ENCODE assay signal across 3 cellular contexts in the genomic region with DNA sequence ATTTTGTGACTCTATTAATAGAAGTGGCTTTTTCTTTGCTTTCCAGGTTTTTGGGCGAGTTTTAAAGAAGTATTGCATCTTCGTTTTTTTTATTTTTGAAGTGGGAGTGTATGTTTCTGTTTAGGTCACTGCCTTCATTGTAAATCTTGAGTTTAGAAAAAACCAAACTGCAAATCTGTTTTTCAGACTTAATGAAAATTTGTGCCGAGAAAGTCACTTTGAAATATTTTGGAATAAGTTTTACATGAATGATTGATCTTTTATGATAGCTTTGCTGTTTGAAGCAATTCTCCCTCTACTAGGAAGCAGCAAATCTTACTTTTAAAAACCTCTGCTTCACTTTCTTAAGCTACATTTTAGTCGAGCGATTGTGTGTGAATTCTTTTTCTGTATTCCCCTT.
TF ChIP-seq lines count a peak whose summit lies in the region.

No MANE protein-coding gene starts in this region.

TF ChIP-seq in A549, 52 proteins besides CTCF, POLR2A, EP300 and RAD21:
- TF ChIP-seq FOSB (CRISPR knock-in tag; IDR thresholded peaks at IDR 0.05): no peak
- no peak for TF ChIP-seq NR3C1 (IDR thresholded peaks at IDR 0.05)
- TF ChIP-seq EHMT2 (IDR thresholded peaks at IDR 0.05; ENCODE audit: low read depth): no peak
- no peak for TF ChIP-seq REST (IDR thresholded peaks at IDR 0.05)
- no peak for TF ChIP-seq HOXB13 (CRISPR knock-in tag; IDR thresholded peaks at IDR 0.05; ENCODE audit: low read depth)
- no peak for TF ChIP-seq CEBPB (IDR thresholded peaks at IDR 0.05)
- TF ChIP-seq SREBF2 (IDR thresholded peaks at IDR 0.05): no peak
- TF ChIP-seq JUNB (IDR thresholded peaks at IDR 0.05): no peak
- TF ChIP-seq PBX3 (IDR thresholded peaks at IDR 0.05): no peak
- TF ChIP-seq RFX5 (IDR thresholded peaks at IDR 0.05): no peak
- no peak for TF ChIP-seq MYC (IDR thresholded peaks at IDR 0.05; ENCODE audit: borderline replicate concordance, low read length)
- no peak for TF ChIP-seq E2F6 (IDR thresholded peaks at IDR 0.05; ENCODE audit: borderline replicate concordance, low read depth)
- no peak for TF ChIP-seq NPAS2 (CRISPR knock-in tag; IDR thresholded peaks at IDR 0.05; ENCODE audit: borderline replicate concordance)
- no peak for TF ChIP-seq MAFK (IDR thresholded peaks at IDR 0.05; ENCODE audit: partially characterized antibody)
- TF ChIP-seq, protein P1, sequence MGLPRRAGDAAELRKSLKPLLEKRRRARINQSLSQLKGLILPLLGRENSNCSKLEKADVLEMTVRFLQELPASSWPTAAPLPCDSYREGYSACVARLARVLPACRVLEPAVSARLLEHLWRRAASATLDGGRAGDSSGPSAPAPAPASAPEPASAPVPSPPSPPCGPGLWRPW (IDR thresholded peaks at IDR 0.05): no peak

TF ChIP-seq in HCT116, 20 proteins besides CTCF, POLR2A, EP300 and RAD21:
- TF ChIP-seq ZNF274 (IDR thresholded peaks at IDR 0.05; ENCODE audit: low read depth, low read length): no peak
- TF ChIP-seq EZH2 (IDR thresholded peaks at IDR 0.05): no peak
- TF ChIP-seq SP1 (IDR thresholded peaks at IDR 0.05; ENCODE audit: low read depth): no peak
- TF ChIP-seq CEBPB (IDR thresholded peaks at IDR 0.05; ENCODE audit: low read depth): no peak
- TF ChIP-seq CBX3 (IDR thresholded peaks at IDR 0.05; ENCODE audit: low read depth): no peak
- no peak for TF ChIP-seq YY1 (IDR thresholded peaks at IDR 0.05; ENCODE audit: extremely low read depth, insufficient replicate concordance, low read depth, low read length)
- TF ChIP-seq, protein P2, sequence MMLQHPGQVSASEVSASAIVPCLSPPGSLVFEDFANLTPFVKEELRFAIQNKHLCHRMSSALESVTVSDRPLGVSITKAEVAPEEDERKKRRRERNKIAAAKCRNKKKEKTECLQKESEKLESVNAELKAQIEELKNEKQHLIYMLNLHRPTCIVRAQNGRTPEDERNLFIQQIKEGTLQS (IDR thresholded peaks at IDR 0.05): no peak
- TF ChIP-seq ELF1 (IDR thresholded peaks at IDR 0.05; ENCODE audit: borderline replicate concordance, low read depth): no peak
- no peak for TF ChIP-seq EZH2phosphoT487 (IDR thresholded peaks at IDR 0.05; ENCODE audit: borderline replicate concordance)
- no peak for TF ChIP-seq POLR2AphosphoS5 (IDR thresholded peaks at IDR 0.05; ENCODE audit: low read depth, low read length)
- TF ChIP-seq ZBTB33 (IDR thresholded peaks at IDR 0.05; ENCODE audit: extremely low read depth, insufficient replicate concordance, low read length): no peak
- TF ChIP-seq FOSL1 (IDR thresholded peaks at IDR 0.05; ENCODE audit: low read depth): no peak
- no peak for TF ChIP-seq ZFX (IDR thresholded peaks at IDR 0.05)
- TF ChIP-seq REST (IDR thresholded peaks at IDR 0.05; ENCODE audit: low read depth): no peak
- TF ChIP-seq EGR1 (IDR thresholded peaks at IDR 0.05; ENCODE audit: low read depth): no peak
- no peak for TF ChIP-seq JUND (IDR thresholded peaks at IDR 0.05)
- TF ChIP-seq, protein P3, sequence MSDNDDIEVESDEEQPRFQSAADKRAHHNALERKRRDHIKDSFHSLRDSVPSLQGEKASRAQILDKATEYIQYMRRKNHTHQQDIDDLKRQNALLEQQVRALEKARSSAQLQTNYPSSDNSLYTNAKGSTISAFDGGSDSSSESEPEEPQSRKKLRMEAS (IDR thresholded peaks at IDR 0.05): no peak

TF ChIP-seq in K562, 482 proteins besides CTCF, POLR2A, EP300 and RAD21 (continued from another document):
- TF ChIP-seq SNIP1 (IDR thresholded peaks at IDR 0.05; ENCODE audit: low read depth) (no peak), TCF3 (CRISPR knock-in tag; IDR thresholded peaks at IDR 0.05) (no peak), RBM15 (IDR thresholded peaks at IDR 0.05; ENCODE audit: insufficient read depth, low read length) (no peak), MAFG (tag; conservative IDR thresholded peaks at IDR 0.05) (no peak), SMC3 (conservative IDR thresholded peaks at IDR 0.05; ENCODE audit: insufficient read depth, low read depth, low read length) (no peak), TBL1XR1 (IDR thresholded peaks at IDR 0.05; ENCODE audit: low read length in 2 of 2) (no peak), ZNF551 (CRISPR knock-in tag; IDR thresholded peaks at IDR 0.05) (no peak), ZNF668 (CRISPR knock-in tag; IDR thresholded peaks at IDR 0.05) (no peak)
